16 cellular contexts compared by ENCODE assay signal in the genomic region with DNA sequence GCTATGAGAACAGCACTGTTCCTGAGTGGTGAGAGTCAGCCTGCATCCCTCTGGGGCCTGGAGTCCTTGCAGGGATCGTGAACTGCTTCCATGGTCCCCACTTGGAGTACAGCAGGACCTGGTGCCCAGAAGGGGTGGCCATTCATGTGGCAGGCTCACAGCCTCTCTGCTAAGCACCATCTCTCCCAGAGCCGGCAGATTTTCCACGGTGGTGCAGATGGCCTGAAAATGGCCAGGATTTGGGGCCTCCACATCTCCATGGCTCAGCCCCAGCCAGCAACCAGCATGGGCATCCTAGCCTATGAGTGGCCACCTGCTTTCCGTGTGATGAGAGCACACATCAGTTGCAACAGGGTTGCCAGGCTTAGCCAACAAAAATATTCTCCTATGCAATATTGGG. TPM values are rescaled to one million over a fixed set of nuclear protein-coding genes. Genes with fewer than 3 reads are reported as not detected.
DNase-seq lines count a peak whose midpoint lies in the region; ATAC-seq and TF ChIP-seq lines count a peak whose summit lies in the region.
"Had no signal": no experiment of that assay in that cellular context is flagged by ENCODE, and none has a peak within 500 bp of the region (broad histone marks: within the 10 kb centered on the region; RNA-seq: fewer than 3 reads in every experiment).

No MANE protein-coding gene starts in this region.

- H3K36me3 ChIP-seq in DND-41 (ENCODE audit: insufficient read depth, low read length): no peaks in the 10 kb centered on the region
- no peaks in the 10 kb centered on the region for H3K36me3 ChIP-seq in Loucy (ENCODE audit: insufficient read depth, low read length)
- H3K36me3 ChIP-seq: BLaER1, Peyer's patch had no signal

- H3K27me3 Mint-ChIP-seq in natural killer cell treated with Interleukin-12 subunit alpha and Interleukin-12 subunit beta and Interleukin-15 and Interleukin-18, amount 100 ng/mL, for 72 hours: no peaks in the 10 kb centered on the region
- H3K27me3 Mint-ChIP-seq in chondrocyte (ENCODE audit: low read depth): peaks cover 14% of the 10 kb centered on the region

- H3K27ac Mint-ChIP-seq in natural killer cell treated with Interleukin-12 subunit alpha and Interleukin-12 subunit beta and Interleukin-15 and Interleukin-18, amount 100 ng/mL, for 72 hours: peak overlapping the region; percentile 86 to 91
- no peak overlapping the region for H3K27ac Mint-ChIP-seq in chondrocyte (ENCODE audit: unreplicated experiment)
- H3K27ac Mint-ChIP-seq: H9 had no signal

- H3K4me2 ChIP-seq in DND-41 (ENCODE audit: insufficient read depth, low read length): no peak overlapping the region
- no peak overlapping the region for H3K4me2 ChIP-seq in Loucy (ENCODE audit: low read depth, low read length, poor library complexity, severe bottlenecking)
- H3K4me2 ChIP-seq: BLaER1 had no signal

- H3K4me1 Mint-ChIP-seq in natural killer cell treated with Interleukin-12 subunit alpha and Interleukin-12 subunit beta and Interleukin-15 and Interleukin-18, amount 100 ng/mL, for 72 hours (ENCODE audit: low read depth in 2 of 2): peaks cover 77 to 86% of the 10 kb centered on the region in 2 donors
- H3K4me1 Mint-ChIP-seq in chondrocyte (ENCODE audit: low read depth): peaks cover 5% of the 10 kb centered on the region

- peaks cover 7% of the 10 kb centered on the region for H3K9me3 Mint-ChIP-seq in natural killer cell treated with Interleukin-12 subunit alpha and Interleukin-12 subunit beta and Interleukin-15 and Interleukin-18, amount 100 ng/mL, for 72 hours
- peaks cover 10% of the 10 kb centered on the region for H3K9me3 Mint-ChIP-seq in chondrocyte (ENCODE audit: low read depth)

- H3K27me3 ChIP-seq in DND-41 (ENCODE audit: insufficient read depth, low read length, poor library complexity): no peaks in the 10 kb centered on the region
- H3K27me3 ChIP-seq in Loucy (ENCODE audit: insufficient read depth, low read length, poor library complexity, severe bottlenecking): no peaks in the 10 kb centered on the region
- H3K27me3 ChIP-seq: BLaER1, Peyer's patch had no signal

- H4K20me1 ChIP-seq in DND-41 (ENCODE audit: insufficient read depth, low read length) (no peaks in the 10 kb centered on the region), Loucy (ENCODE audit: insufficient read depth, low read length, poor library complexity, severe bottlenecking) (no peaks in the 10 kb centered on the region)
- H4K20me1 ChIP-seq: BLaER1 had no signal

- peaks cover 6% of the 10 kb centered on the region for H3K36me3 Mint-ChIP-seq in natural killer cell treated with Interleukin-12 subunit alpha and Interleukin-12 subunit beta and Interleukin-15 and Interleukin-18, amount 100 ng/mL, for 72 hours
- H3K36me3 Mint-ChIP-seq in chondrocyte (ENCODE audit: low read depth): peaks cover 1% of the 10 kb centered on the region

- 0 out of 2 replicates have a peak, but pooled peaks cover 5% of the 10 kb centered on the region for H3K79me2 ChIP-seq in DND-41 (ENCODE audit: insufficient read depth, low read length)
- peaks cover 38% of the 10 kb centered on the region; the same call in 1 of the 2 replicates for H3K79me2 ChIP-seq in Loucy (ENCODE audit: insufficient read depth, low read length)

- no peak for ATAC-seq in DND-41 (ENCODE audit: insufficient read depth, low read depth)
- ATAC-seq in natural killer cell treated with Interleukin-12 subunit alpha and Interleukin-12 subunit beta and Interleukin-15 and Interleukin-18, amount 100 ng/mL, for 72 hours: no peak

- H3K9ac ChIP-seq in DND-41 (ENCODE audit: low read depth, low read length) (no peak overlapping the region), Loucy (ENCODE audit: low read depth, low read length, poor library complexity, severe bottlenecking) (peak overlapping the region; percentile 77)
- H3K9ac ChIP-seq: BLaER1 had no signal

- no peak for DNase-seq in DND-41
- peak; percentile 77 for DNase-seq in cerebellar cortex (ENCODE audit: low spot score)
- DNase-seq in natural killer cell treated with Interleukin-12 subunit alpha and Interleukin-12 subunit beta and Interleukin-15 and Interleukin-18, amount 100 ng/mL, for 72 hours (ENCODE audit: low spot score): no peak
- DNase-seq in AML-193 (lab: John Stamatoyannopoulos, UW): no peak
- DNase-seq in NCI-H82 treated with DMSO at 0.1 percent for 48 hours (lab: John Stamatoyannopoulos, UW; ENCODE audit: unreplicated experiment): no peak
- no peak for DNase-seq in chondrocyte (ENCODE audit: low spot score)
- DNase-seq: H9, Karpas-422, NCI-H1105 treated with DMSO at 0.1 percent for 48 hours, NCI-H1930, NCI-H2171 treated with DMSO at 0.1 percent for 48 hours, NCI-H82, Peyer's patch, Right ventricle myocardium superior had no signal

- H2AFZ ChIP-seq in DND-41 (ENCODE audit: low read depth, low read length) (no peak overlapping the region), Loucy (ENCODE audit: low read length) (no peak overlapping the region)

- H3K4me1 ChIP-seq in DND-41 (ENCODE audit: insufficient read depth, low read length): peaks cover 81% of the 10 kb centered on the region
- peaks cover 98% of the 10 kb centered on the region for H3K4me1 ChIP-seq in Loucy (ENCODE audit: insufficient read depth, low read length, poor library complexity, severe bottlenecking)

- H3K9me2 ChIP-seq in Loucy (replicated peaks; ENCODE audit: low read depth, low read length): no peaks in the 10 kb centered on the region

- no peak overlapping the region for H3K4me3 ChIP-seq in DND-41 (ENCODE audit: low read depth in 1 of 2, low read length in 2 of 2)
- H3K4me3 ChIP-seq in Loucy (ENCODE audit: low read length, poor library complexity, severe bottlenecking): no peak overlapping the region
- H3K4me3 ChIP-seq: BLaER1, Peyer's patch had no signal

- H3K4me3 Mint-ChIP-seq in natural killer cell treated with Interleukin-12 subunit alpha and Interleukin-12 subunit beta and Interleukin-15 and Interleukin-18, amount 100 ng/mL, for 72 hours: no peak overlapping the region
- no peak overlapping the region for H3K4me3 Mint-ChIP-seq in chondrocyte (ENCODE audit: unreplicated experiment)
- H3K4me3 Mint-ChIP-seq: H9 had no signal

- TF ChIP-seq CTCF in DND-41 (IDR thresholded peaks at IDR 0.05; ENCODE audit: borderline replicate concordance, extremely low read depth, low read length, poor library complexity, severe bottlenecking) (no peak), Loucy (conservative IDR thresholded peaks at IDR 0.05; ENCODE audit: low read length) (no peak), chondrocyte (IDR thresholded peaks at IDR 0.05) (no peak)

- H3K9me3 ChIP-seq in DND-41 (ENCODE audit: insufficient read depth, low read length, severe bottlenecking) (no peaks in the 10 kb centered on the region), Loucy (ENCODE audit: insufficient read depth, low read depth, low read length) (no peaks in the 10 kb centered on the region)
- H3K9me3 ChIP-seq: Peyer's patch had no signal

- peak overlapping the region; percentile 66 for H3K27ac ChIP-seq in DND-41 (ENCODE audit: low read length)
- H3K27ac ChIP-seq: BLaER1, Peyer's patch had no signal

- peaks cover 16% of the 10 kb centered on the region for H3F3A ChIP-seq in Loucy (ENCODE audit: low read depth)

RNA-seq across cellular contexts. Expression of a gene that starts 33.9 kb away (rescaled TPM):
- 100 to 1,000 TPM; 169 to 237 TPM for total RNA-seq in natural killer cell treated with Interleukin-12 subunit alpha and Interleukin-12 subunit beta and Interleukin-15 and Interleukin-18, amount 100 ng/mL, for 72 hours
- total RNA-seq in chondrocyte: 3.3 to 3.8 TPM (median 3.8 TPM) in 3 replicates

Comparison
In these comparisons a context has a peak if more than half of its experiments do, and no peak if none do; other contexts are left out.
1. RNA of a gene that starts 33.9 kb away (total RNA-seq): 169 to 237 TPM in natural killer cell treated with Interleukin-12 subunit alpha and Interleukin-12 subunit beta and Interleukin-15 and Interleukin-18, amount 100 ng/mL, for 72 hours; 3.3 to 3.8 TPM in chondrocyte; every median in the first group is over 10 times any median in the second.